In genomic region chr4:1674682-1675081, GRCh38 we compare ENCODE assay signal across 22 cellular contexts. TPM values are rescaled to one million over a fixed set of nuclear protein-coding genes. Genes with fewer than 3 reads are reported as not detected.
DNase-seq lines count a peak whose midpoint lies in the region; ATAC-seq and TF ChIP-seq lines count a peak whose summit lies in the region.
"Had no signal": no experiment of that assay in that cellular context is flagged by ENCODE, and none has a peak within 500 bp of the region (broad histone marks: within the 10 kb centered on the region; RNA-seq: fewer than 3 reads in every experiment).

No MANE protein-coding gene starts in this region.

- H3K4me1 ChIP-seq in heart left ventricle, result no peaks in the 10 kb centered on the region
- H3K4me1 ChIP-seq: Caco-2, SJCRH30 had no signal

- H3K9me3 ChIP-seq in heart left ventricle, result no peaks in the 10 kb centered on the region
- H3K9me3 ChIP-seq: Caco-2, SJCRH30 had no signal

- no peak overlapping the region for H3K27ac ChIP-seq in heart left ventricle
- H3K27ac ChIP-seq: RWPE1, SJCRH30 had no signal

- no peaks in the 10 kb centered on the region for H3K27me3 Mint-ChIP-seq in T-cell
- H3K27me3 Mint-ChIP-seq in osteocyte (ENCODE audit: unreplicated experiment), result no peaks in the 10 kb centered on the region
- H3K27me3 Mint-ChIP-seq: CD4-positive, alpha-beta T cell had no signal

- no peaks in the 10 kb centered on the region for H3K4me1 Mint-ChIP-seq in T-cell
- no peaks in the 10 kb centered on the region for H3K4me1 Mint-ChIP-seq in osteocyte (ENCODE audit: unreplicated experiment)

- no peak overlapping the region for H3K27ac Mint-ChIP-seq in T-cell
- no peak overlapping the region for H3K27ac Mint-ChIP-seq in osteocyte (ENCODE audit: unreplicated experiment)
- H3K27ac Mint-ChIP-seq: CD4-positive, alpha-beta T cell; HFFc6 had no signal

- H3K4me3 Mint-ChIP-seq in T-cell, result no peak overlapping the region
- H3K4me3 Mint-ChIP-seq in osteocyte (ENCODE audit: unreplicated experiment), result no peak overlapping the region
- H3K4me3 Mint-ChIP-seq: CD4-positive, alpha-beta T cell; HFFc6 had no signal

- CTCF ChIA-PET in T-cell (lab: Charles Lee), result no interaction called here

- WGBS in heart left ventricle, 4 donors, result 66 to 69% (median 67%) methylated on average over 9 of the region's 9 CpGs

- POLR2A ChIA-PET in T-cell (lab: Charles Lee), result no interaction called here

- no peaks in the 10 kb centered on the region for H3K36me3 Mint-ChIP-seq in T-cell
- no peaks in the 10 kb centered on the region for H3K36me3 Mint-ChIP-seq in osteocyte (ENCODE audit: unreplicated experiment)

- H3K9me3 Mint-ChIP-seq in T-cell (no peaks in the 10 kb centered on the region), osteocyte (ENCODE audit: unreplicated experiment) (no peaks in the 10 kb centered on the region)
- H3K9me3 Mint-ChIP-seq: CD4-positive, alpha-beta T cell; HFFc6 had no signal

- no peaks in the 10 kb centered on the region for H3K27me3 ChIP-seq in heart left ventricle

- in situ Hi-C loops in KBM-7 (cut with MboI; ENCODE audit: low pct_unique_long_range_greater_than_20kb, low sequenced_read_pairs), result no loop called here

- no peaks in the 10 kb centered on the region for H3K36me3 ChIP-seq in heart left ventricle
- H3K36me3 ChIP-seq: SJCRH30 had no signal

- no peak for ATAC-seq in Right ventricle myocardium inferior
- no peak for ATAC-seq in heart left ventricle
- no peak for ATAC-seq in T-cell (replicated peaks in 1 of 4)
- ATAC-seq in GM21390 (IDR thresholded peaks at IDR 0.05; ENCODE audit: unreplicated experiment), result no peak
- ATAC-seq: HepG2 had no signal

- DNase-seq in Right ventricle myocardium inferior (ENCODE audit: missing footprints), result peak; percentile 26
- no peak for DNase-seq in heart left ventricle
- DNase-seq in choroid plexus epithelial cell (ENCODE audit: low read depth), result peak; percentile 48
- DNase-seq in left kidney (ENCODE audit: low read depth, low spot score), result peak; percentile 66
- no peak for DNase-seq in T-cell
- no peak for DNase-seq in KBM-7
- DNase-seq in osteocyte (ENCODE audit: extremely low spot score, unreplicated experiment), result no peak
- DNase-seq: Caco-2; CD4-positive, alpha-beta T cell; GF-D8; GOT3; HFFc6; Karpas-422; NCI-H1436; NCI-H1930; NCI-H226; NCI-H524; OCI-M1; SJCRH30 had no signal

- intact Hi-C loops in Right ventricle myocardium inferior (cut with DNase I), result no loop called here
- intact Hi-C loops in heart left ventricle (cut with DNase I), result no loop called here

- TF ChIP-seq CTCF in heart left ventricle (IDR thresholded peaks at IDR 0.05), result no peak
- TF ChIP-seq CTCF in choroid plexus epithelial cell (conservative IDR thresholded peaks at IDR 0.05; ENCODE audit: low read depth, low read length), result no peak
- no peak for TF ChIP-seq CTCF in osteocyte (IDR thresholded peaks at IDR 0.05)

- no peak for TF ChIP-seq POLR2A in heart left ventricle (IDR thresholded peaks at IDR 0.05)

- H3K4me3 ChIP-seq in heart left ventricle, result no peak overlapping the region
- no peak overlapping the region for H3K4me3 ChIP-seq in choroid plexus epithelial cell (ENCODE audit: low read depth, low read length)
- H3K4me3 ChIP-seq: SJCRH30 had no signal

RNA-seq across cellular contexts. Expression of gene FAM53A, which starts 9.4 kb away (rescaled TPM):
- total RNA-seq in Right ventricle myocardium inferior (0.49 TPM), heart left ventricle (1 to 10 TPM in 4 of 9 donors, under 1 TPM in 5; 0.42 to 2.3 (median 0.99) TPM), T-cell (1 to 10 TPM; 1.4 to 3.0 (median 1.9) TPM), osteocyte (6.2 and 9.5 TPM in 2 replicates)
- 1 to 10 TPM in 1 of 2 donors, under 1 TPM in 1; 0.88 to 1.4 TPM for polyA plus RNA-seq in heart left ventricle

RNA-seq across cellular contexts. Expression of gene SLBP, which starts 37.4 kb away (rescaled TPM):
- total RNA-seq in Right ventricle myocardium inferior (13.7 TPM), heart left ventricle (10 to 100 TPM; 10.2 to 27.7 (median 11.7) TPM), T-cell (10 to 100 TPM; 30.1 to 42.3 (median 36.1) TPM), osteocyte (49.1 and 50.4 TPM in 2 replicates)
- polyA plus RNA-seq in heart left ventricle, result 10 to 100 TPM in 1 of 2 donors, 1 to 10 TPM in 1; 7.2 to 17.6 TPM

RNA-seq across cellular contexts. Expression of gene TMEM129, which starts 46.4 kb away (rescaled TPM):
- 26.3 TPM for total RNA-seq in Right ventricle myocardium inferior
- 10 to 100 TPM; 28.6 to 73.3 (median 37.2) TPM for total RNA-seq in heart left ventricle
- 10 to 100 TPM; 32.6 to 39.2 TPM for polyA plus RNA-seq in heart left ventricle
- 10 to 100 TPM; 22.9 to 49.4 (median 46.3) TPM for total RNA-seq in T-cell
- 48.8 and 53.6 TPM in 2 replicates for total RNA-seq in osteocyte

RNA-seq across cellular contexts. Expression of gene TACC3, which starts 46.6 kb away (rescaled TPM):
- 7.0 TPM for total RNA-seq in Right ventricle myocardium inferior
- total RNA-seq in heart left ventricle, result 10 to 100 TPM in 1 of 9 donors, 1 to 10 TPM in 8; 2.9 to 19.1 (median 6.0) TPM
- polyA plus RNA-seq in heart left ventricle, result 1 to 10 TPM; 6.3 to 7.7 TPM
- total RNA-seq in T-cell, result 100 to 1,000 TPM; 100 to 138 (median 127) TPM
- total RNA-seq in osteocyte, result 22.3 and 23.6 TPM in 2 replicates

Comparison
In these comparisons a context has a peak if more than half of its experiments do, and no peak if none do; other contexts are left out.
1. DNase-seq: peak in Right ventricle myocardium inferior (single experiment), choroid plexus epithelial cell (single experiment) and left kidney (single experiment); none in heart left ventricle (0 of 5), T-cell (0 of 34), KBM-7 (single experiment) and osteocyte (single experiment).